ENCODE assay signal across 19 cellular contexts in genomic region chr3:57896046-57896445, GRCh38.
DNase-seq lines count a peak whose midpoint lies in the region; ATAC-seq, FAIRE-seq and TF ChIP-seq lines count a peak whose summit lies in the region.
"Had no signal": no experiment of that assay in that cellular context is flagged by ENCODE, and none has a peak within 500 bp of the region (broad histone marks: within the 10 kb centered on the region; RNA-seq: fewer than 3 reads in every experiment).

No MANE protein-coding gene starts in this region.

- no peaks in the 10 kb centered on the region for H3K9me3 Mint-ChIP-seq in glutamatergic neuron (ENCODE audit: unreplicated experiment)
- H3K9me3 Mint-ChIP-seq: activated CD4-positive, alpha-beta T cell treated with anti-CD3 and anti-CD28 coated beads, Interleukin-2, amount 10 ng/mL, durations not matched to agents 7 days and 5 days; activated naive CD4-positive, alpha-beta T cell treated with anti-CD3 and anti-CD28 coated beads, Interleukin-2, amount 50 U/mL, for 24 hours; CD8-positive, alpha-beta memory T cell had no signal

- no peak overlapping the region for H3K4me3 Mint-ChIP-seq in glutamatergic neuron (ENCODE audit: unreplicated experiment)
- H3K4me3 Mint-ChIP-seq: activated CD4-positive, alpha-beta T cell treated with anti-CD3 and anti-CD28 coated beads, Interleukin-2, amount 10 ng/mL, durations not matched to agents 7 days and 5 days; activated naive CD4-positive, alpha-beta T cell treated with anti-CD3 and anti-CD28 coated beads, Interleukin-2, amount 50 U/mL, for 24 hours; B cell; CD8-positive, alpha-beta memory T cell had no signal

- H3K27ac ChIP-seq in heart right ventricle (peak overlapping the region in 6 of 10 donors; percentile 23 to 90 (median 30)), hepatocyte (peak overlapping the region; percentile 29), rectal smooth muscle tissue (ENCODE audit: low read depth, low read length) (peak overlapping the region; percentile 41), pancreas (no peak overlapping the region)

- no peak for FAIRE-seq in pancreas (lab: Jason Lieb, UNC)

- WGBS in heart right ventricle, 2 donors, result 38 to 42% methylated on average over 4 of the region's 4 CpGs
- 88% methylated on average over 4 of the region's 4 CpGs for WGBS in hepatocyte (ENCODE audit: low lambda C conversion rate, missing lambda C conversion rate)
- WGBS in pancreas, 2 donors, result 87% methylated on average over 4 of the region's 4 CpGs

- no peak overlapping the region for H2AFZ ChIP-seq in hepatocyte

- no peak overlapping the region for H3K27ac Mint-ChIP-seq in glutamatergic neuron (ENCODE audit: unreplicated experiment)
- H3K27ac Mint-ChIP-seq: activated CD4-positive, alpha-beta T cell treated with anti-CD3 and anti-CD28 coated beads, Interleukin-2, amount 10 ng/mL, durations not matched to agents 7 days and 5 days; activated naive CD4-positive, alpha-beta T cell treated with anti-CD3 and anti-CD28 coated beads, Interleukin-2, amount 50 U/mL, for 24 hours; B cell; CD8-positive, alpha-beta memory T cell had no signal

- no peaks in the 10 kb centered on the region for H3K9me2 ChIP-seq in hepatocyte (replicated peaks; ENCODE audit: insufficient read depth)

- no peak for DNase-seq in heart right ventricle
- DNase-seq in Right ventricle myocardium inferior (ENCODE audit: missing footprints), result no peak
- no peak for DNase-seq in hepatocyte (ENCODE audit: low spot score)
- DNase-seq in glutamatergic neuron, result no peak
- no peak for DNase-seq in stimulated activated CD4-positive, alpha-beta T cell treated with anti-CD3 and anti-CD28 coated beads, Interleukin-2, amount 100 ng/mL, for 48 hours
- no peak for DNase-seq in pancreas
- no peak for DNase-seq in H4 (ENCODE audit: low spot score)
- DNase-seq: activated CD4-positive, alpha-beta T cell treated with anti-CD3 and anti-CD28 coated beads, Interleukin-2, amount 10 ng/mL, durations not matched to agents 7 days and 5 days; CD8-positive, alpha-beta memory T cell; foreskin fibroblast; islet precursor cell; NCI-H1694; NCI-H2227 treated with DMSO at 0.1 percent for 48 hours; stimulated activated naive CD4-positive, alpha-beta T cell treated with Interleukin-2 at 50 U/mL for 16 hours; T-helper 9 cell; trophoblast cell had no signal

- no peak for TF ChIP-seq CTCF in heart right ventricle (IDR thresholded peaks at IDR 0.05)
- no peak for TF ChIP-seq CTCF in hepatocyte (IDR thresholded peaks at IDR 0.05; ENCODE audit: poor library complexity)
- no peak for TF ChIP-seq CTCF in glutamatergic neuron (IDR thresholded peaks at IDR 0.05; ENCODE audit: partially characterized antibody, unreplicated experiment)
- TF ChIP-seq CTCF in pancreas (IDR thresholded peaks at IDR 0.05), result no peak

- H3K27me3 Mint-ChIP-seq in glutamatergic neuron (ENCODE audit: unreplicated experiment), result no peaks in the 10 kb centered on the region
- H3K27me3 Mint-ChIP-seq: activated CD4-positive, alpha-beta T cell treated with anti-CD3 and anti-CD28 coated beads, Interleukin-2, amount 10 ng/mL, durations not matched to agents 7 days and 5 days; activated naive CD4-positive, alpha-beta T cell treated with anti-CD3 and anti-CD28 coated beads, Interleukin-2, amount 50 U/mL, for 24 hours; B cell; CD8-positive, alpha-beta memory T cell had no signal

- H3K4me1 ChIP-seq in heart right ventricle (peaks cover 0 to 41% (median 6%) of the 10 kb centered on the region in 9 donors), hepatocyte (ENCODE audit: insufficient read depth) (peaks cover 5% of the 10 kb centered on the region), rectal smooth muscle tissue (ENCODE audit: control insufficient read depth, insufficient read depth, low read length) (peaks cover 12% of the 10 kb centered on the region), pancreas (no peaks in the 10 kb centered on the region)

- no peaks in the 10 kb centered on the region for H3K4me1 Mint-ChIP-seq in glutamatergic neuron (ENCODE audit: low read depth, unreplicated experiment)
- H3K4me1 Mint-ChIP-seq: activated CD4-positive, alpha-beta T cell treated with anti-CD3 and anti-CD28 coated beads, Interleukin-2, amount 10 ng/mL, durations not matched to agents 7 days and 5 days; activated naive CD4-positive, alpha-beta T cell treated with anti-CD3 and anti-CD28 coated beads, Interleukin-2, amount 50 U/mL, for 24 hours; B cell had no signal

- ATAC-seq in heart right ventricle (no peak), Right ventricle myocardium inferior (no peak), pancreas (no peak)

- no peaks in the 10 kb centered on the region for H3K79me2 ChIP-seq in hepatocyte

- H3K27me3 ChIP-seq in heart right ventricle (no peaks in the 10 kb centered on the region), hepatocyte (no peaks in the 10 kb centered on the region), rectal smooth muscle tissue (ENCODE audit: control insufficient read depth, insufficient read depth, low read length) (no peaks in the 10 kb centered on the region), pancreas (no peaks in the 10 kb centered on the region)

- no peak overlapping the region for H3K4me2 ChIP-seq in hepatocyte

- H4K20me1 ChIP-seq in hepatocyte (ENCODE audit: insufficient read depth, poor library complexity, severe bottlenecking), result no peaks in the 10 kb centered on the region

- H3K36me3 Mint-ChIP-seq in glutamatergic neuron (ENCODE audit: unreplicated experiment), result no peaks in the 10 kb centered on the region

- H3K36me3 ChIP-seq in heart right ventricle, result peaks cover 0 to 61% (median 6%) of the 10 kb centered on the region in 9 donors
- no peaks in the 10 kb centered on the region for H3K36me3 ChIP-seq in hepatocyte (replicated peaks; ENCODE audit: insufficient read depth, low read depth)
- H3K36me3 ChIP-seq in rectal smooth muscle tissue (ENCODE audit: control insufficient read depth, insufficient read depth, low read length), result no peaks in the 10 kb centered on the region
- peaks cover 0 to 11% (median 4%) of the 10 kb centered on the region in 3 donors for H3K36me3 ChIP-seq in pancreas

- H3K4me3 ChIP-seq in heart right ventricle (peak overlapping the region in 2 of 10 donors; percentile 10 to 14), hepatocyte (no peak overlapping the region), rectal smooth muscle tissue (ENCODE audit: low read length) (no peak overlapping the region), pancreas (no peak overlapping the region)

- intact Hi-C loops in heart right ventricle (cut with DNase I) (no loop called here), Right ventricle myocardium inferior (cut with DNase I) (no loop called here), pancreas (cut with DNase I) (no loop called here)

- no peak overlapping the region for H3K9ac ChIP-seq in rectal smooth muscle tissue (ENCODE audit: low read length)

- H3K9me3 ChIP-seq in heart right ventricle, result no peaks in the 10 kb centered on the region
- no peaks in the 10 kb centered on the region for H3K9me3 ChIP-seq in hepatocyte (ENCODE audit: low read depth)
- no peaks in the 10 kb centered on the region for H3K9me3 ChIP-seq in pancreas

Comparison
In these comparisons a context has a peak if more than half of its experiments do, and no peak if none do; other contexts are left out.
1. H3K27ac ChIP-seq: peak in heart right ventricle (6 of 10), hepatocyte (single experiment) and rectal smooth muscle tissue (single experiment); none in pancreas (0 of 4).